In genomic region chr1:193606035-193606434, GRCh38 we compare ENCODE assay signal across 23 cellular contexts.
"Had no signal": no experiment of that assay in that cellular context is flagged by ENCODE, and none has a peak within 500 bp of the region (broad histone marks: within the 10 kb centered on the region; RNA-seq: fewer than 3 reads in every experiment).

No MANE protein-coding gene starts in this region.

- H3K27ac Mint-ChIP-seq: activated B cell treated with CpG ODN at 0.5 μM for 24 hours; activated CD4-positive, alpha-beta memory T cell treated with anti-CD3 and anti-CD28 coated beads for 36 hours; activated CD4-positive, alpha-beta T cell treated with anti-CD3 and anti-CD28 coated beads, Interleukin-2, amount 10 ng/mL, durations not matched to agents 7 days and 5 days; activated naive CD4-positive, alpha-beta T cell treated with anti-CD3 and anti-CD28 coated beads, Interleukin-2, amount 10 ng/mL, durations not matched to agents 7 days and 5 days; activated naive CD8-positive, alpha-beta T cell treated with anti-CD3 and anti-CD28 coated beads, Interleukin-2, amount 10 ng/mL, durations not matched to agents 7 days and 5 days; activated T-helper 1 cell treated with anti-CD3 and anti-CD28 coated beads, Interleukin-12 subunit alpha, Interleukin-12 subunit beta, Interleukin-2, Interleukin-4 antibody, amounts not matched to agents 30 ng/mL and 10 ng/mL and 1 ng/mL, durations not matched to agents 14 hours and 24 hours and 36 hours; T-helper 1 cell treated with Interleukin-12 subunit alpha and Interleukin-12 subunit beta and Interleukin-4 antibody, amounts not matched to agents 30 μg/mL and 1 μg/mL, for 36 hours had no signal

- H3K4me1 ChIP-seq: adrenal gland had no signal

- H3K27me3 ChIP-seq: adrenal gland, MG63 had no signal

- H3K36me3 ChIP-seq: adrenal gland, MG63 had no signal

- H3K4me1 Mint-ChIP-seq: activated B cell treated with CpG ODN at 0.5 μM for 24 hours had no signal

- H3K36me3 Mint-ChIP-seq: activated CD4-positive, alpha-beta memory T cell treated with anti-CD3 and anti-CD28 coated beads for 36 hours; activated naive CD4-positive, alpha-beta T cell treated with anti-CD3 and anti-CD28 coated beads, Interleukin-2, amount 10 ng/mL, durations not matched to agents 7 days and 5 days had no signal

- DNase-seq: activated B cell treated with CpG ODN at 0.5 μM for 24 hours; activated CD4-positive, alpha-beta memory T cell treated with anti-CD3 and anti-CD28 coated beads for 36 hours; activated CD4-positive, alpha-beta T cell treated with anti-CD3 and anti-CD28 coated beads, Interleukin-2, amount 10 ng/mL, durations not matched to agents 7 days and 5 days; activated CD8-positive, alpha-beta memory T cell treated with anti-CD3 and anti-CD28 coated beads, Interleukin-2, amount 50 U/mL, for 4 hours; activated gamma-delta T cell treated with Interleukin-2 at 50 U/mL for 16 hours; activated naive CD4-positive, alpha-beta T cell treated with anti-CD3 and anti-CD28 coated beads, Interleukin-2, amount 10 ng/mL, durations not matched to agents 7 days and 5 days; activated naive CD8-positive, alpha-beta T cell treated with anti-CD3 and anti-CD28 coated beads, Interleukin-2, amount 10 ng/mL, durations not matched to agents 7 days and 5 days; adrenal gland; anterior cingulate cortex; cerebellar nuclear complex; MG63; MV-4-11; NCI-H1092 treated with DMSO at 0.1 percent for 48 hours; NCI-H1417 treated with DMSO at 0.1 percent for 48 hours; NCI-H1694 treated with DMSO at 0.1 percent for 48 hours; NCI-H2081; NCI-H510A treated with DMSO at 0.1 percent for 48 hours; NCI-H748 treated with DMSO at 0.1 percent for 48 hours; SW 1271; T-helper 9 cell had no signal

- H3K27me3 Mint-ChIP-seq: activated CD4-positive, alpha-beta memory T cell treated with anti-CD3 and anti-CD28 coated beads for 36 hours; activated CD4-positive, alpha-beta T cell treated with anti-CD3 and anti-CD28 coated beads, Interleukin-2, amount 10 ng/mL, durations not matched to agents 7 days and 5 days; activated naive CD4-positive, alpha-beta T cell treated with anti-CD3 and anti-CD28 coated beads, Interleukin-2, amount 10 ng/mL, durations not matched to agents 7 days and 5 days; activated naive CD8-positive, alpha-beta T cell treated with anti-CD3 and anti-CD28 coated beads, Interleukin-2, amount 10 ng/mL, durations not matched to agents 7 days and 5 days had no signal

- H3K27ac ChIP-seq: adrenal gland, SK-N-MC had no signal

- H3K4me3 Mint-ChIP-seq: activated B cell treated with CpG ODN at 0.5 μM for 24 hours; activated CD4-positive, alpha-beta memory T cell treated with anti-CD3 and anti-CD28 coated beads for 36 hours; activated CD4-positive, alpha-beta T cell treated with anti-CD3 and anti-CD28 coated beads, Interleukin-2, amount 10 ng/mL, durations not matched to agents 7 days and 5 days; activated naive CD4-positive, alpha-beta T cell treated with anti-CD3 and anti-CD28 coated beads, Interleukin-2, amount 10 ng/mL, durations not matched to agents 7 days and 5 days; activated naive CD8-positive, alpha-beta T cell treated with anti-CD3 and anti-CD28 coated beads, Interleukin-2, amount 10 ng/mL, durations not matched to agents 7 days and 5 days; activated T-helper 1 cell treated with anti-CD3 and anti-CD28 coated beads, Interleukin-12 subunit alpha, Interleukin-12 subunit beta, Interleukin-2, Interleukin-4 antibody, amounts not matched to agents 30 ng/mL and 10 ng/mL and 1 ng/mL, durations not matched to agents 14 hours and 24 hours and 36 hours; T-helper 1 cell treated with Interleukin-12 subunit alpha and Interleukin-12 subunit beta and Interleukin-4 antibody, amounts not matched to agents 30 μg/mL and 1 μg/mL, for 36 hours had no signal

- H3K9me3 ChIP-seq: adrenal gland, MG63 had no signal

- H3K4me3 ChIP-seq: adrenal gland, MG63, SK-N-MC had no signal
